In the genomic region with DNA sequence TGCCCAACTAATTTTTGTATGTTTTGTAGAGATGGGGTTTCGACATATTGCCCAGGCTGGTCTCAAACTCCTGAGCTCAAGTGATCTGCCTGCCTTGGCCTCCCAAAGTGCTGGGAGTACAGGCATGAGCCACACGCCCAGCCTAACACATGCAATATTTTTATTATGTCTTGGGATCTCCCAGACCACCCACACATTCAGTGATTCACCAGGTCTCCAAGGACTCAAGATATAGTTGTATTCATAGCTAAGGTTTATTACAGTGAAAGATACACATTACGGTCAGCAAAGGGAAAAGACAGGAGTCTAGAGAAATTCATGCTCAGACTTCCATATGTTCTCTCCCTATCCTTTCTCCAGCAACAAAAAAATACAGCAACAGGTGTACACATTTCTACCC, we compare ENCODE assay signal across 1 cellular context.
TF ChIP-seq lines count a peak whose summit lies in the region.

No MANE protein-coding gene starts in this region.

TF ChIP-seq in IMR-90, 13 proteins besides CTCF, POLR2A, EP300 and RAD21:
- TF ChIP-seq RFX5 (IDR thresholded peaks at IDR 0.05; ENCODE audit: low read depth, low read length) (no peak), SMC3 (IDR thresholded peaks at IDR 0.05; ENCODE audit: low read depth, low read length) (no peak), RCOR1 (IDR thresholded peaks at IDR 0.05; ENCODE audit: insufficient replicate concordance, low read length) (no peak), NFE2L2 (IDR thresholded peaks at IDR 0.05; ENCODE audit: low read depth, low read length) (no peak), MAZ (IDR thresholded peaks at IDR 0.05; ENCODE audit: borderline replicate concordance, low read depth, low read length) (no peak), USF2 (IDR thresholded peaks at IDR 0.05; ENCODE audit: low read depth, low read length) (no peak), BHLHE40 (IDR thresholded peaks at IDR 0.05; ENCODE audit: low read depth, low read length) (no peak), CEBPB (IDR thresholded peaks at IDR 0.05; ENCODE audit: low read depth, low read length) (no peak), MAFK (IDR thresholded peaks at IDR 0.05; ENCODE audit: low read depth, low read length) (no peak)
